21 cellular contexts compared by ENCODE assay signal in genomic region chr5:54537720-54538119, GRCh38. TPM values are rescaled to one million over a fixed set of nuclear protein-coding genes. Genes with fewer than 3 reads are reported as not detected.
DNase-seq lines count a peak whose midpoint lies in the region; ATAC-seq and TF ChIP-seq lines count a peak whose summit lies in the region.
"Had no signal": no experiment of that assay in that cellular context is flagged by ENCODE, and none has a peak within 500 bp of the region (broad histone marks: within the 10 kb centered on the region; RNA-seq: fewer than 3 reads in every experiment).

No MANE protein-coding gene starts in this region.

- TF ChIP-seq CTCF in left ventricle myocardium inferior (IDR thresholded peaks at IDR 0.05; ENCODE audit: borderline replicate concordance) (no peak), coronary artery (IDR thresholded peaks at IDR 0.05) (no peak), natural killer cell (IDR thresholded peaks at IDR 0.05) (no peak), prostate gland (IDR thresholded peaks at IDR 0.05) (no peak)

- WGBS in prostate gland = 65% methylated on average over 2 of the region's 2 CpGs

- no peaks in the 10 kb centered on the region for H3K27me3 Mint-ChIP-seq in natural killer cell (ENCODE audit: low read depth in 2 of 2)
- H3K27me3 Mint-ChIP-seq: activated CD4-positive, alpha-beta memory T cell treated with anti-CD3 and anti-CD28 coated beads for 36 hours; activated T-cell treated with anti-CD3 and anti-CD28 coated beads, Interleukin-2, amount 50 U/mL, for 24 hours; effector memory CD8-positive, alpha-beta T cell had no signal

- no peak for ATAC-seq in left ventricle myocardium superior
- peak; percentile 41 to 43 (median 41) for ATAC-seq in natural killer cell
- no peak for ATAC-seq in GM19395 (IDR thresholded peaks at IDR 0.05; ENCODE audit: unreplicated experiment)
- ATAC-seq: effector memory CD8-positive, alpha-beta T cell had no signal

- DNase-seq in left ventricle myocardium inferior = no peak
- DNase-seq in left ventricle myocardium superior = no peak
- DNase-seq in coronary artery (ENCODE audit: low spot score) = no peak
- no peak for DNase-seq in natural killer cell
- DNase-seq in prostate gland (ENCODE audit: low spot score) = no peak
- no peak for DNase-seq in iPS-NIHi7 (ENCODE audit: extremely low spot score)
- DNase-seq in glomerular visceral epithelial cell (ENCODE audit: extremely low spot score) = no peak
- DNase-seq: ACHN; activated CD4-positive, alpha-beta memory T cell treated with anti-CD3 and anti-CD28 coated beads for 36 hours; activated naive CD4-positive, alpha-beta T cell treated with anti-CD3 and anti-CD28 coated beads, Interleukin-2, amount 50 U/mL, for 16 hours; activated T-cell treated with anti-CD3 and anti-CD28 coated beads, Interleukin-2, amount 50 U/mL, for 24 hours; CD8-positive, alpha-beta memory T cell; DMS79 treated with DMSO at 0.1 percent for 48 hours; effector memory CD8-positive, alpha-beta T cell; H9; NK-92 treated with Interleukin-12 subunit alpha and Interleukin-12 subunit beta, amount 100 ng/mL, for 24 hours; stimulated activated CD4-positive, alpha-beta T cell treated with anti-CD3 and anti-CD28 coated beads, Interleukin-12 subunit alpha, Interleukin-12 subunit beta, amount 100 ng/mL, for 4 hours; T-helper 1 cell; upper lobe of left lung had no signal

- H3K9me3 ChIP-seq in left ventricle myocardium inferior (replicated peaks) = no peaks in the 10 kb centered on the region
- no peaks in the 10 kb centered on the region for H3K9me3 ChIP-seq in prostate gland
- H3K9me3 ChIP-seq: upper lobe of left lung had no signal

- peaks cover 67 to 79% of the 10 kb centered on the region in 2 donors for H3K4me1 Mint-ChIP-seq in natural killer cell

- no peak for TF ChIP-seq POLR2A in prostate gland (IDR thresholded peaks at IDR 0.05)

- peak overlapping the region; percentile 83 to 89 for H3K27ac Mint-ChIP-seq in natural killer cell
- H3K27ac Mint-ChIP-seq: activated CD4-positive, alpha-beta memory T cell treated with anti-CD3 and anti-CD28 coated beads for 36 hours; activated T-cell treated with anti-CD3 and anti-CD28 coated beads, Interleukin-2, amount 50 U/mL, for 24 hours had no signal

- no peaks in the 10 kb centered on the region for H3K36me3 Mint-ChIP-seq in natural killer cell

- H3K4me3 ChIP-seq in left ventricle myocardium inferior (no peak overlapping the region), coronary artery (peak overlapping the region; percentile 36), prostate gland (no peak overlapping the region)
- H3K4me3 ChIP-seq: upper lobe of left lung had no signal

- no peaks in the 10 kb centered on the region for H3K9me3 Mint-ChIP-seq in natural killer cell
- H3K9me3 Mint-ChIP-seq: activated CD4-positive, alpha-beta memory T cell treated with anti-CD3 and anti-CD28 coated beads for 36 hours; activated T-cell treated with anti-CD3 and anti-CD28 coated beads, Interleukin-2, amount 50 U/mL, for 24 hours; CD8-positive, alpha-beta memory T cell; effector memory CD8-positive, alpha-beta T cell; H9 had no signal

- H3K4me1 ChIP-seq in left ventricle myocardium inferior (peaks cover 66% of the 10 kb centered on the region), prostate gland (replicated peaks) (peaks cover 15% of the 10 kb centered on the region)

- peak overlapping the region; percentile 62 for H3K4me3 Mint-ChIP-seq in natural killer cell
- H3K4me3 Mint-ChIP-seq: activated CD4-positive, alpha-beta memory T cell treated with anti-CD3 and anti-CD28 coated beads for 36 hours; activated T-cell treated with anti-CD3 and anti-CD28 coated beads, Interleukin-2, amount 50 U/mL, for 24 hours; CD8-positive, alpha-beta memory T cell; H9 had no signal

- H3K36me3 ChIP-seq in left ventricle myocardium inferior (no peaks in the 10 kb centered on the region), prostate gland (no peaks in the 10 kb centered on the region)
- H3K36me3 ChIP-seq: upper lobe of left lung had no signal

- H3K27me3 ChIP-seq in left ventricle myocardium inferior (ENCODE audit: low read depth) (no peaks in the 10 kb centered on the region), prostate gland (replicated peaks; ENCODE audit: insufficient read depth) (no peaks in the 10 kb centered on the region)
- H3K27me3 ChIP-seq: upper lobe of left lung had no signal

- intact Hi-C loops in left ventricle myocardium inferior (cut with micrococcal nuclease) (no loop called here), left ventricle myocardium superior (cut with micrococcal nuclease) (no loop called here), natural killer cell (cut with micrococcal nuclease) (no loop called here), prostate gland (cut with DNase I) (no loop called here)

- H3K27ac ChIP-seq in left ventricle myocardium inferior (replicated peaks) (peak overlapping the region; percentile 33), coronary artery (peak overlapping the region; percentile 46 to 52), prostate gland (no peak overlapping the region)
- H3K27ac ChIP-seq: upper lobe of left lung, VCaP had no signal

RNA-seq across cellular contexts. Expression of gene SNX18, which starts 20.2 kb away (rescaled TPM):
- total RNA-seq in left ventricle myocardium inferior = 28.7 TPM
- 20.9 TPM for total RNA-seq in left ventricle myocardium superior
- 10 to 100 TPM; 31.1 to 45.6 (median 40.8) TPM for total RNA-seq in natural killer cell
- total RNA-seq in prostate gland = 10 to 100 TPM; 26.3 to 80.4 TPM

Comparison
In these comparisons a context has a peak if more than half of its experiments do, and no peak if none do; other contexts are left out.
1. H3K27ac ChIP-seq: peak in left ventricle myocardium inferior (single experiment) and coronary artery (2 of 2); none in prostate gland (0 of 2).
2. ATAC-seq: peak in natural killer cell (3 of 3); none in left ventricle myocardium superior (single experiment) and GM19395 (single experiment).